In genomic region chr14:26204954-26205479, GRCh38 we compare ENCODE assay signal across 11 cellular contexts.
DNase-seq lines count a peak whose midpoint lies in the region; ATAC-seq, FAIRE-seq and TF ChIP-seq lines count a peak whose summit lies in the region.
"Had no signal": no experiment of that assay in that cellular context is flagged by ENCODE, and none has a peak within 500 bp of the region (broad histone marks: within the 10 kb centered on the region; RNA-seq: fewer than 3 reads in every experiment).

No MANE protein-coding gene starts in this region.

- H3K27ac Mint-ChIP-seq in activated T-cell treated with anti-CD3 and anti-CD28 coated beads, Interleukin-2, amount 50 U/mL, for 72 hours = no peak overlapping the region

- DNase-seq in GM03348 (ENCODE audit: low spot score) (peak; percentile 29), right cardiac atrium (peak; percentile 42 to 74 (median 62)), pancreas (peak; percentile 5 to 58 (median 26))
- no peak for DNase-seq in stimulated activated CD4-positive, alpha-beta T cell treated with anti-CD3 and anti-CD28 coated beads, Interleukin-4, amount 100 ng/mL, for 24 hours
- DNase-seq in stimulated activated naive CD8-positive, alpha-beta T cell treated with anti-CD3 and anti-CD28 coated beads, Interleukin-15, Interleukin-2, amounts not matched to agents 100 U/mL and 50 U/mL, for 24 hours = no peak
- no peak for DNase-seq in activated T-cell treated with anti-CD3 and anti-CD28 coated beads, Interleukin-2, amount 50 U/mL, for 72 hours
- DNase-seq: activated CD8-positive, alpha-beta memory T cell treated with anti-CD3 and anti-CD28 coated beads, Interleukin-2, amount 50 U/mL, for 4 hours; DND-41; NCI-H226 had no signal

- H3K36me3 ChIP-seq in pancreas = no peaks in the 10 kb centered on the region

- H3K4me3 ChIP-seq in right cardiac atrium (ENCODE audit: low read length) (peak overlapping the region; percentile 92), pancreas (peak overlapping the region in 2 of 4 donors; percentile 19 to 37)

- no peaks in the 10 kb centered on the region for H3K27me3 ChIP-seq in right cardiac atrium (ENCODE audit: control insufficient read depth, insufficient read depth)
- H3K27me3 ChIP-seq in pancreas = no peaks in the 10 kb centered on the region

- H3K4me3 Mint-ChIP-seq in activated T-cell treated with anti-CD3 and anti-CD28 coated beads, Interleukin-2, amount 50 U/mL, for 72 hours = no peak overlapping the region

- 2% methylated on average over 40 of the region's 40 CpGs for WGBS in right cardiac atrium
- WGBS in pancreas, 2 donors = 3% methylated on average over 40 of the region's 40 CpGs

- no peak for FAIRE-seq in pancreas (lab: Jason Lieb, UNC)

- H3K9me3 ChIP-seq in right cardiac atrium (ENCODE audit: control insufficient read depth, low read length) = no peaks in the 10 kb centered on the region
- no peaks in the 10 kb centered on the region for H3K9me3 ChIP-seq in pancreas

- ATAC-seq in right cardiac atrium = peak; percentile 29 to 51
- ATAC-seq in pancreas = peak in 3 of 4 donors; percentile 51 to 58 (median 57)
- no peak for ATAC-seq in GM19463 (IDR thresholded peaks at IDR 0.05; ENCODE audit: unreplicated experiment)
- ATAC-seq in stimulated activated naive CD8-positive, alpha-beta T cell treated with anti-CD3 and anti-CD28 coated beads, Interleukin-15, Interleukin-2, amounts not matched to agents 100 U/mL and 50 U/mL, for 24 hours = no peak
- ATAC-seq in activated T-cell treated with anti-CD3 and anti-CD28 coated beads, Interleukin-2, amount 50 U/mL, for 72 hours (replicated peaks in 1 of 2) = no peak

- H3K4me1 Mint-ChIP-seq in activated T-cell treated with anti-CD3 and anti-CD28 coated beads, Interleukin-2, amount 50 U/mL, for 72 hours (ENCODE audit: low read depth) = no peaks in the 10 kb centered on the region

- peaks cover 0 to 6% of the 10 kb centered on the region in 2 donors for H3K9me3 Mint-ChIP-seq in activated T-cell treated with anti-CD3 and anti-CD28 coated beads, Interleukin-2, amount 50 U/mL, for 72 hours

- H3K36me3 Mint-ChIP-seq in activated T-cell treated with anti-CD3 and anti-CD28 coated beads, Interleukin-2, amount 50 U/mL, for 72 hours (ENCODE audit: insufficient read depth in 2 of 2) = peaks cover 5 to 6% of the 10 kb centered on the region in 2 donors

- H3K4me1 ChIP-seq in right cardiac atrium (ENCODE audit: control insufficient read depth, insufficient read depth, low read length) (no peaks in the 10 kb centered on the region), pancreas (no peaks in the 10 kb centered on the region)

- intact Hi-C loops in right cardiac atrium (cut with DNase I) (no loop called here), pancreas (cut with DNase I) (no loop called here)

- no peaks in the 10 kb centered on the region for H3K27me3 Mint-ChIP-seq in activated T-cell treated with anti-CD3 and anti-CD28 coated beads, Interleukin-2, amount 50 U/mL, for 72 hours (ENCODE audit: low read depth)

- no peak for TF ChIP-seq CTCF in pancreas (IDR thresholded peaks at IDR 0.05)

- peak overlapping the region; percentile 70 for H3K27ac ChIP-seq in angular gyrus (ENCODE audit: low read depth, low read length)
- no peak overlapping the region for H3K27ac ChIP-seq in right cardiac atrium (ENCODE audit: low read length)
- no peak overlapping the region for H3K27ac ChIP-seq in pancreas

Comparison
In these comparisons a context has a peak if more than half of its experiments do, and no peak if none do; other contexts are left out.
1. DNase-seq: peak in GM03348 (single experiment), right cardiac atrium (3 of 3) and pancreas (6 of 6); none in stimulated activated CD4-positive, alpha-beta T cell treated with anti-CD3 and anti-CD28 coated beads, Interleukin-4, amount 100 ng/mL, for 24 hours (single experiment), stimulated activated naive CD8-positive, alpha-beta T cell treated with anti-CD3 and anti-CD28 coated beads, Interleukin-15, Interleukin-2, amounts not matched to agents 100 U/mL and 50 U/mL, for 24 hours (single experiment) and activated T-cell treated with anti-CD3 and anti-CD28 coated beads, Interleukin-2, amount 50 U/mL, for 72 hours (0 of 2).
2. ATAC-seq: peak in right cardiac atrium (2 of 2) and pancreas (3 of 4); none in GM19463 (single experiment), stimulated activated naive CD8-positive, alpha-beta T cell treated with anti-CD3 and anti-CD28 coated beads, Interleukin-15, Interleukin-2, amounts not matched to agents 100 U/mL and 50 U/mL, for 24 hours (single experiment) and activated T-cell treated with anti-CD3 and anti-CD28 coated beads, Interleukin-2, amount 50 U/mL, for 72 hours (0 of 2).